Comparison of ENCODE assay signal across 2 cellular contexts in the genomic region with DNA sequence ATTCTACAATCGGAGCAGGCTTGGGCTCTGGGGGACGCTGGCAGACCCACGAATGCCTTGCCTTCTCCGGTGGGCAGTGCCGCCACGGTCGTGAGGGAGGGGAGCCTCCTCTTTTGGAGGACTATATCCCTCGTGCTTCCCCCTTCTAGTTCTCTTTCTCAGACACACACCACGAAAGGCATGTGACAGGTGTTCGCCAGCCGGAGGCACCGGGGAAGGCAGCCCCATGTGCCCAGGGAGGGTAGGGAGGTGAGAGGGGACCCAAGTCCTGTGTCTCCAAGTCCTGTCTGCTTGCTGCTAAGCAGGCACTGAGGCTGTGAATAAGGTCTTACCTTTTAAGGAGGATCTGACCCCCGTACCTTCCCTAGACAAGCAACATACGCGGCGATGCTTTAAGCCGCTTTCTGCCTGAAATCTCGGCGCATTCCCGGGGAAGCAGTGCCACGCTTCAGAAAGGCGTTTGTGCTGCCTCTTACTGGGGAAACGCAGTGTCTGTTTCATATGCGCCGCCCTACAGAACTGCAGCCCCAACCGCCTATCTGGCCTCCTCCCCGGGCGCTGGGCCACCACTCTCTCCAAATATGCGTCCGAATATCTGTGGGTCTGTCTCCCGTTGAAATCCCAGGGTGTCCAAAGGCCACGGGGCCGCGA.
TF ChIP-seq lines count a peak whose summit lies in the region.

No MANE protein-coding gene starts in this region.

TF ChIP-seq in HEK293, 187 proteins besides CTCF, POLR2A, EP300 and RAD21 (continued from another document and continues in another):
- TF ChIP-seq, protein P1, sequence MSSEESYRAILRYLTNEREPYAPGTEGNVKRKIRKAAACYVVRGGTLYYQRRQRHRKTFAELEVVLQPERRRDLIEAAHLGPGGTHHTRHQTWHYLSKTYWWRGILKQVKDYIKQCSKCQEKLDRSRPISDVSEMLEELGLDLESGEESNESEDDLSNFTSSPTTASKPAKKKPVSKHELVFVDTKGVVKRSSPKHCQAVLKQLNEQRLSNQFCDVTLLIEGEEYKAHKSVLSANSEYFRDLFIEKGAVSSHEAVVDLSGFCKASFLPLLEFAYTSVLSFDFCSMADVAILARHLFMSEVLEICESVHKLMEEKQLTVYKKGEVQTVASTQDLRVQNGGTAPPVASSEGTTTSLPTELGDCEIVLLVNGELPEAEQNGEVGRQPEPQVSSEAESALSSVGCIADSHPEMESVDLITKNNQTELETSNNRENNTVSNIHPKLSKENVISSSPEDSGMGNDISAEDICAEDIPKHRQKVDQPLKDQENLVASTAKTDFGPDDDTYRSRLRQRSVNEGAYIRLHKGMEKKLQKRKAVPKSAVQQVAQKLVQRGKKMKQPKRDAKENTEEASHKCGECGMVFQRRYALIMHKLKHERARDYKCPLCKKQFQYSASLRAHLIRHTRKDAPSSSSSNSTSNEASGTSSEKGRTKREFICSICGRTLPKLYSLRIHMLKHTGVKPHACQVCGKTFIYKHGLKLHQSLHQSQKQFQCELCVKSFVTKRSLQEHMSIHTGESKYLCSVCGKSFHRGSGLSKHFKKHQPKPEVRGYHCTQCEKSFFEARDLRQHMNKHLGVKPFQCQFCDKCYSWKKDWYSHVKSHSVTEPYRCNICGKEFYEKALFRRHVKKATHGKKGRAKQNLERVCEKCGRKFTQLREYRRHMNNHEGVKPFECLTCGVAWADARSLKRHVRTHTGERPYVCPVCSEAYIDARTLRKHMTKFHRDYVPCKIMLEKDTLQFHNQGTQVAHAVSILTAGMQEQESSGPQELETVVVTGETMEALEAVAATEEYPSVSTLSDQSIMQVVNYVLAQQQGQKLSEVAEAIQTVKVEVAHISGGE (tag by site-specific recombination; conservative IDR thresholded peaks at IDR 0.05; ENCODE audit: low read depth): no peak
- TF ChIP-seq SP7 (tag by site-specific recombination; IDR thresholded peaks at IDR 0.05) (no peak), ZBTB8A (tag by site-specific recombination; IDR thresholded peaks at IDR 0.05) (peak; percentile 85), ZNF157 (tag by site-specific recombination; IDR thresholded peaks at IDR 0.05) (no peak), ZNF571 (tag by site-specific recombination; IDR thresholded peaks at IDR 0.05) (no peak), GFI1B (tag by site-specific recombination; IDR thresholded peaks at IDR 0.05) (peak; percentile 82; the same call in 1 of the 2 replicates), ZSCAN30 (tag by site-specific recombination; IDR thresholded peaks at IDR 0.05) (peak; percentile 50; the same call in 1 of the 2 replicates), ZNF701 (tag by site-specific recombination; IDR thresholded peaks at IDR 0.05) (peak; percentile 97), OVOL3 (tag by site-specific recombination; IDR thresholded peaks at IDR 0.05) (no peak), ZNF776 (tag by site-specific recombination; IDR thresholded peaks at IDR 0.05; ENCODE audit: borderline replicate concordance) (no peak), ZNF548 (tag by site-specific recombination; IDR thresholded peaks at IDR 0.05) (no peak), ZNF621 (tag by site-specific recombination; IDR thresholded peaks at IDR 0.05) (no peak), SCRT2 (tag by site-specific recombination; IDR thresholded peaks at IDR 0.05) (0 out of 2 replicates have a peak, but pooled peaks have one; percentile 47)
- TF ChIP-seq, protein P2, sequence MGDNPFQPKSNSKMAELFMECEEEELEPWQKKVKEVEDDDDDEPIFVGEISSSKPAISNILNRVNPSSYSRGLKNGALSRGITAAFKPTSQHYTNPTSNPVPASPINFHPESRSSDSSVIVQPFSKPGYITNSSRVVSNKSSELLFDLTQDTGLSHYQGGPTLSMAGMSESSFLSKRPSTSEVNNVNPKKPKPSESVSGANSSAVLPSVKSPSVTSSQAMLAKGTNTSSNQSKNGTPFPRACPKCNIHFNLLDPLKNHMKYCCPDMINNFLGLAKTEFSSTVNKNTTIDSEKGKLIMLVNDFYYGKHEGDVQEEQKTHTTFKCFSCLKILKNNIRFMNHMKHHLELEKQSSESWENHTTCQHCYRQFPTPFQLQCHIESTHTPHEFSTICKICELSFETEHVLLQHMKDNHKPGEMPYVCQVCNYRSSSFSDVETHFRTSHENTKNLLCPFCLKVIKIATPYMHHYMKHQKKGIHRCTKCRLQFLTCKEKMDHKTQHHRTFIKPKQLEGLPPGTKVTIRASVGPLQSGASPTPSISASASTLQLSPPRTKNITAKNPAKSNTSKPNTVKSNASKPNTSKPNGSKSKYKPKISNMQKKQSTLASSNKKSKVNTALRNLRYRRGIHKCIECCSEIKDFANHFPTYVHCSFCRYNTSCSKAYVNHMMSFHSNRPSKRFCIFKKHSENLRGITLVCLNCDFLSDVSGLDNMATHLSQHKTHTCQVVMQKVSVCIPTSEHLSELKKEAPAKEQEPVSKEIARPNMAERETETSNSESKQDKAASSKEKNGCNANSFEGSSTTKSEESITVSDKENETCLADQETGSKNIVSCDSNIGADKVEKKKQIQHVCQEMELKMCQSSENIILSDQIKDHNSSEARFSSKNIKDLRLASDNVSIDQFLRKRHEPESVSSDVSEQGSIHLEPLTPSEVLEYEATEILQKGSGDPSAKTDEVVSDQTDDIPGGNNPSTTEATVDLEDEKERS (tag by site-specific recombination; IDR thresholded peaks at IDR 0.05): no peak
- TF ChIP-seq, protein P3, sequence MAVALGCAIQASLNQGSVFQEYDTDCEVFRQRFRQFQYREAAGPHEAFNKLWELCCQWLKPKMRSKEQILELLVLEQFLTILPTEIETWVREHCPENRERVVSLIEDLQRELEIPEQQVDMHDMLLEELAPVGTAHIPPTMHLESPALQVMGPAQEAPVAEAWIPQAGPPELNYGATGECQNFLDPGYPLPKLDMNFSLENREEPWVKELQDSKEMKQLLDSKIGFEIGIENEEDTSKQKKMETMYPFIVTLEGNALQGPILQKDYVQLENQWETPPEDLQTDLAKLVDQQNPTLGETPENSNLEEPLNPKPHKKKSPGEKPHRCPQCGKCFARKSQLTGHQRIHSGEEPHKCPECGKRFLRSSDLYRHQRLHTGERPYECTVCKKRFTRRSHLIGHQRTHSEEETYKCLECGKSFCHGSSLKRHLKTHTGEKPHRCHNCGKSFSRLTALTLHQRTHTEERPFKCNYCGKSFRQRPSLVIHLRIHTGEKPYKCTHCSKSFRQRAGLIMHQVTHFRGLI (tag by site-specific recombination; IDR thresholded peaks at IDR 0.05): peak; percentile 89
- TF ChIP-seq, protein P4, sequence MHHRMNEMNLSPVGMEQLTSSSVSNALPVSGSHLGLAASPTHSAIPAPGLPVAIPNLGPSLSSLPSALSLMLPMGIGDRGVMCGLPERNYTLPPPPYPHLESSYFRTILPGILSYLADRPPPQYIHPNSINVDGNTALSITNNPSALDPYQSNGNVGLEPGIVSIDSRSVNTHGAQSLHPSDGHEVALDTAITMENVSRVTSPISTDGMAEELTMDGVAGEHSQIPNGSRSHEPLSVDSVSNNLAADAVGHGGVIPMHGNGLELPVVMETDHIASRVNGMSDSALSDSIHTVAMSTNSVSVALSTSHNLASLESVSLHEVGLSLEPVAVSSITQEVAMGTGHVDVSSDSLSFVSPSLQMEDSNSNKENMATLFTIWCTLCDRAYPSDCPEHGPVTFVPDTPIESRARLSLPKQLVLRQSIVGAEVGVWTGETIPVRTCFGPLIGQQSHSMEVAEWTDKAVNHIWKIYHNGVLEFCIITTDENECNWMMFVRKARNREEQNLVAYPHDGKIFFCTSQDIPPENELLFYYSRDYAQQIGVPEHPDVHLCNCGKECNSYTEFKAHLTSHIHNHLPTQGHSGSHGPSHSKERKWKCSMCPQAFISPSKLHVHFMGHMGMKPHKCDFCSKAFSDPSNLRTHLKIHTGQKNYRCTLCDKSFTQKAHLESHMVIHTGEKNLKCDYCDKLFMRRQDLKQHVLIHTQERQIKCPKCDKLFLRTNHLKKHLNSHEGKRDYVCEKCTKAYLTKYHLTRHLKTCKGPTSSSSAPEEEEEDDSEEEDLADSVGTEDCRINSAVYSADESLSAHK (tag by site-specific recombination; IDR thresholded peaks at IDR 0.05): peak; percentile 62

TF ChIP-seq in WTC11, 78 proteins besides CTCF, POLR2A, EP300 and RAD21 (continued from another document):
- TF ChIP-seq FOXP1 (CRISPR knock-in tag; IDR thresholded peaks at IDR 0.05; ENCODE audit: borderline replicate concordance) (0 out of 2 replicates have a peak, but pooled peaks have one; percentile 20), RELA (CRISPR knock-in tag; IDR thresholded peaks at IDR 0.05; ENCODE audit: borderline replicate concordance) (no peak), TEAD1 (CRISPR knock-in tag; IDR thresholded peaks at IDR 0.05) (peak; percentile 24; the same call in 1 of the 2 replicates)
- TF ChIP-seq, protein P5, sequence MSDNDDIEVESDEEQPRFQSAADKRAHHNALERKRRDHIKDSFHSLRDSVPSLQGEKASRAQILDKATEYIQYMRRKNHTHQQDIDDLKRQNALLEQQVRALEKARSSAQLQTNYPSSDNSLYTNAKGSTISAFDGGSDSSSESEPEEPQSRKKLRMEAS (CRISPR knock-in tag; IDR thresholded peaks at IDR 0.05): 0 out of 2 replicates have a peak, but pooled peaks have one; percentile 46
